In genomic region chr6:161418458-161418945, GRCh38 we compare ENCODE assay signal across 8 cellular contexts.
DNase-seq lines count a peak whose midpoint lies in the region; ATAC-seq, FAIRE-seq and TF ChIP-seq lines count a peak whose summit lies in the region.

No MANE protein-coding gene starts in this region.

- FAIRE-seq in colon (lab: Jason Lieb, UNC): peak; percentile 61

- no peaks in the 10 kb centered on the region for H3K79me2 ChIP-seq in PC-3 (ENCODE audit: low read length)

- BruUV-seq in PC-3 (replicated peaks; lab: Mats Ljungman, UMichigan): no TSS peak

- H4K20me1 ChIP-seq in PC-3 (ENCODE audit: low read length): no peaks in the 10 kb centered on the region

- H3K9me2 ChIP-seq in PC-3 (replicated peaks; ENCODE audit: low read length): no peaks in the 10 kb centered on the region

- DNase-seq in DMS153 treated with DMSO at 0.1 percent for 48 hours (lab: John Stamatoyannopoulos, UW; ENCODE audit: unreplicated experiment) (peak; percentile 35), GM19238 (ENCODE audit: insufficient read length, low spot score) (peak; percentile 14), HuH-7 (ENCODE audit: low spot score) (peak; percentile 48), PC-3 (peak; percentile 83), left lung (no peak), tibial artery (peak in 1 of 2 donors; percentile 29)

- TF ChIP-seq CTCF in PC-3 (conservative IDR thresholded peaks at IDR 0.05; ENCODE audit: low read depth, low read length) (peak; percentile 76), left lung (IDR thresholded peaks at IDR 0.05) (peak; percentile 43 to 57), tibial artery (IDR thresholded peaks at IDR 0.05) (peak; percentile 60 to 69)

- H2AFZ ChIP-seq in PC-3 (ENCODE audit: low read length): peak overlapping the region; percentile 49

- H3F3A ChIP-seq in PC-3 (ENCODE audit: low read length, unreplicated experiment): no peaks in the 10 kb centered on the region

- POLR2A ChIA-PET in PC-3 (lab: Charles Lee; ENCODE audit: unreplicated experiment): no interaction called here

- no peak overlapping the region for H3K27ac ChIP-seq in PC-3 (ENCODE audit: low read length)
- no peak overlapping the region for H3K27ac ChIP-seq in left lung
- no peak overlapping the region for H3K27ac ChIP-seq in tibial artery

- CTCF ChIA-PET in PC-3 (lab: Charles Lee): interaction anchor here (0.6 to 1.0 kb wide), 5 partner anchors 11 to 540 kb away, joined by 3 to 4 read pairs (median 3); no protein-coding TSS in a partner anchor

- H3K4me3 ChIP-seq in PC-3 (ENCODE audit: low read length) (no peak overlapping the region), left lung (no peak overlapping the region), tibial artery (no peak overlapping the region)

- H3K4me1 ChIP-seq in PC-3 (ENCODE audit: insufficient read depth, low read length) (peaks cover 17% of the 10 kb centered on the region), left lung (no peaks in the 10 kb centered on the region), tibial artery (peaks cover 0 to 17% (median 0%) of the 10 kb centered on the region in 4 donors)

- no peaks in the 10 kb centered on the region for H3K36me3 ChIP-seq in PC-3 (ENCODE audit: low read depth, low read length)
- H3K36me3 ChIP-seq in left lung: no peaks in the 10 kb centered on the region
- H3K36me3 ChIP-seq in tibial artery: no peaks in the 10 kb centered on the region

- peak overlapping the region; percentile 42 for H3K4me2 ChIP-seq in PC-3 (ENCODE audit: low read length)

- intact Hi-C loops in PC-3 (cut with micrococcal nuclease): loop anchor here (1.0 kb wide), 1 partner anchor 80 kb away; no protein-coding TSS in a partner anchor
- intact Hi-C loops in left lung (cut with DNase I): no loop called here
- intact Hi-C loops in tibial artery (cut with DNase I; ENCODE audit: low total_unique reads): no loop called here

- H3K9me3 ChIP-seq in PC-3 (ENCODE audit: low read length) (no peaks in the 10 kb centered on the region), left lung (no peaks in the 10 kb centered on the region), tibial artery (no peaks in the 10 kb centered on the region)

- H3K9ac ChIP-seq in PC-3 (ENCODE audit: low read length): no peak overlapping the region

- H3K27me3 ChIP-seq in PC-3 (ENCODE audit: low read length) (no peaks in the 10 kb centered on the region), left lung (no peaks in the 10 kb centered on the region), tibial artery (no peaks in the 10 kb centered on the region)

- peak; percentile 64; the same call in 1 of the 2 replicates for ATAC-seq in PC-3
- ATAC-seq in left lung: peak; percentile 86
- no peak for ATAC-seq in GM19328 (IDR thresholded peaks at IDR 0.05; ENCODE audit: unreplicated experiment)

Comparison
In these comparisons a context has a peak if more than half of its experiments do, and no peak if none do; other contexts are left out.
1. DNase-seq: peak in DMS153 treated with DMSO at 0.1 percent for 48 hours (single experiment), GM19238 (single experiment), HuH-7 (single experiment) and PC-3 (single experiment); none in left lung (0 of 2).
2. Peak in every context shown above with its lines, with median percentiles within 50 percentile points of each other: CTCF ChIP-seq.